18 cellular contexts compared by ENCODE assay signal in the genomic region with DNA sequence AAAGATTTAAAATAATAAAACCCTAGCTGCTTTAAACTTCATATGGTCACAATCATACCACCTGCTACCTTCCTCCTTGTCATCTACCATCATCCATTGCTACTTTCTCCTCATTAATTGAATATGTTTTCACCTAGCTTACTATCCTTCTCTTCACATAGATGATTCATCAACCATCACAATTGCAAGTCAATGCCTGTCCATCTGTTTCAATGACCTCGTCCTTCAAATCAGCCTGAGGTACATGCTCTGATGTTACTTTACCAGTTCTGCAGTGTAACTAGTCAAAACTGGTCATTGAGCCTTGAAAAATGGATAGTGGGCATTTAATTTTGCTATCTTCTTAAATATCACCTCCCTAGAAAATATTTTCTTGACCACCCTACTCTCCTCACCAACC.
DNase-seq lines count a peak whose midpoint lies in the region; ATAC-seq, FAIRE-seq and TF ChIP-seq lines count a peak whose summit lies in the region.
"Had no signal": no experiment of that assay in that cellular context is flagged by ENCODE, and none has a peak within 500 bp of the region (broad histone marks: within the 10 kb centered on the region; RNA-seq: fewer than 3 reads in every experiment).

No MANE protein-coding gene starts in this region.

- no peaks in the 10 kb centered on the region for H3K36me3 ChIP-seq in bronchial epithelial cell (ENCODE audit: control insufficient read depth, insufficient read depth, low read length)
- H3K36me3 ChIP-seq: BLaER1 treated with 17β-estradiol and CSF1 and Interleukin-3, amounts not matched to agents 10 nM and 100 nM had no signal

- no peak for FAIRE-seq in bronchial epithelial cell (lab: Jason Lieb, UNC)
- FAIRE-seq: D721Med, GM12878, GM19239, H54 had no signal

- no peak overlapping the region for H3K4me3 ChIP-seq in bronchial epithelial cell (ENCODE audit: low read depth, low read length)
- H3K4me3 ChIP-seq: BLaER1 treated with 17β-estradiol and CSF1 and Interleukin-3, amounts not matched to agents 10 nM and 100 nM; GM12878; GM23338 had no signal

- ATAC-seq in foreskin keratinocyte: peak; percentile 77
- ATAC-seq: CD8-positive, alpha-beta T cell; GM12878; GM23338 had no signal

- H3K27me3 ChIP-seq in bronchial epithelial cell (ENCODE audit: control insufficient read depth, insufficient read depth, low read length): no peaks in the 10 kb centered on the region
- no peaks in the 10 kb centered on the region for H3K27me3 ChIP-seq in foreskin keratinocyte
- H3K27me3 ChIP-seq: BLaER1 treated with 17β-estradiol and CSF1 and Interleukin-3, amounts not matched to agents 10 nM and 100 nM had no signal

- DNase-seq in DMS53 treated with DMSO at 0.1 percent for 48 hours (lab: John Stamatoyannopoulos, UW; ENCODE audit: unreplicated experiment) (peak; percentile 36), bronchial epithelial cell (ENCODE audit: low read depth) (peak; percentile 86), foreskin keratinocyte (peak; percentile 44 to 72), NCI-H2081 (lab: John Stamatoyannopoulos, UW) (no peak), COLO829 (ENCODE audit: low spot score) (no peak), DMS114 treated with DMSO at 0.1 percent for 48 hours (lab: John Stamatoyannopoulos, UW; ENCODE audit: unreplicated experiment) (no peak)
- DNase-seq: CD8-positive, alpha-beta T cell; COR-L47; DMS153; DND-41; EL; HCEC 1CT had no signal

- peaks cover 28% of the 10 kb centered on the region for H3K4me1 ChIP-seq in foreskin keratinocyte
- H3K4me1 ChIP-seq: BLaER1 treated with 17β-estradiol and CSF1 and Interleukin-3, amounts not matched to agents 10 nM and 100 nM had no signal

- TF ChIP-seq CTCF in bronchial epithelial cell (IDR thresholded peaks at IDR 0.05; ENCODE audit: insufficient read depth, low read length, severe bottlenecking) (no peak), foreskin keratinocyte (conservative IDR thresholded peaks at IDR 0.05) (no peak)

- H3K27ac ChIP-seq in foreskin keratinocyte: no peak overlapping the region
- H3K27ac ChIP-seq: BLaER1 treated with 17β-estradiol and CSF1 and Interleukin-3, amounts not matched to agents 10 nM and 100 nM had no signal

Comparison
In these comparisons a context has a peak if more than half of its experiments do, and no peak if none do; other contexts are left out.
1. DNase-seq: peak in DMS53 treated with DMSO at 0.1 percent for 48 hours (single experiment), bronchial epithelial cell (single experiment) and foreskin keratinocyte (2 of 2); none in NCI-H2081 (0 of 2), COLO829 (single experiment) and DMS114 treated with DMSO at 0.1 percent for 48 hours (single experiment).